ENCODE assay signal across 14 cellular contexts in the genomic region with DNA sequence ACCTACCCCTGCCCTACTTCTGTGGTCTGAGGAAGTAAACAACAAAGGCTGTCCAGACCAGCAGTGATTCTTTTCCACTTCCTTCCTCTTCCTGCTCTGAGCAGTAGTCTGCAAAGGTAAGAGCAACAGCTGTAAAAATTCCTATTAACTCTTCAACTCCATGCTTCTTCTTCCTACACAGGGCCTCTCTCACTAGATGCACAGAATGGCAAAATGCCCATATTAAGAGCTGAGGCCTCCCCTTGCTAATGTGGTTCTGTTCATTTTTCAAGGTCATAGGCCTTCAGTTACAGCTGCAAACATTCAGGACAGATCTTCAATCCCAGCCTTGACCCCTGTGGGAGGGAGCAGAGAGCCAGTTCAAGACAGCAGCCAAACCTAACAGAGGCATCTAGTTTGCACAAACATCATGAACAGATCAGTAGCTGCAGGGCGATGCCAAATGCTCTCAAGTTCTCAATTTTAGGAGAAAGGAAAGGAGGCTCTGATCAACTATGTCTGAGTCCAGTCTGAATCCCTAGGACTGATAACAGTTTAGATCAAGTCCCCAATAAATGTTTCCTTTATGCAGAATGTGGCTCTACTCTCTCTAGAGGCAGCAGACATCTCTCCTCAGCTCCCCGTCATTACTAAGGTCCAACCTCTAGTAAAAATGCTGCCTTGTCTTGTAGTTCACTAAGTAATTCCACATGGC. TPM values are rescaled to one million over a fixed set of nuclear protein-coding genes. Genes with fewer than 3 reads are reported as not detected.
DNase-seq lines count a peak whose midpoint lies in the region; ATAC-seq, FAIRE-seq and TF ChIP-seq lines count a peak whose summit lies in the region.
"Had no signal": no experiment of that assay in that cellular context is flagged by ENCODE, and none has a peak within 500 bp of the region (broad histone marks: within the 10 kb centered on the region; RNA-seq: fewer than 3 reads in every experiment).

No MANE protein-coding gene starts in this region.

- H3K79me2 ChIP-seq in astrocyte (ENCODE audit: insufficient read depth, low read length), result no peaks in the 10 kb centered on the region

- H3K36me3 ChIP-seq in astrocyte (ENCODE audit: insufficient read depth, low read length) (no peaks in the 10 kb centered on the region), muscle layer of duodenum (ENCODE audit: control insufficient read depth in 1 of 2, insufficient read depth in 2 of 2, low read length in 2 of 2) (peaks cover 12 to 22% of the 10 kb centered on the region in 2 donors), upper lobe of left lung (peaks cover 11 to 46% (median 26%) of the 10 kb centered on the region in 4 donors)

- H3K4me3 ChIP-seq in astrocyte (ENCODE audit: insufficient read depth, low read depth, low read length) (no peak overlapping the region), muscle layer of duodenum (ENCODE audit: low read depth in 1 of 2, low read length in 2 of 2) (no peak overlapping the region), upper lobe of left lung (no peak overlapping the region)

- H3K4me1 Mint-ChIP-seq in astrocyte (ENCODE audit: low read depth, unreplicated experiment), result peaks cover 10% of the 10 kb centered on the region

- H3K27ac Mint-ChIP-seq in astrocyte (ENCODE audit: unreplicated experiment), result peak overlapping the region; percentile 23
- H3K27ac Mint-ChIP-seq: activated T-cell treated with anti-CD3 and anti-CD28 coated beads, Interleukin-2, amount 50 U/mL, for 24 hours had no signal

- no peaks in the 10 kb centered on the region for H3K27me3 ChIP-seq in astrocyte (ENCODE audit: insufficient read depth, low read length)
- no peaks in the 10 kb centered on the region for H3K27me3 ChIP-seq in muscle layer of duodenum (ENCODE audit: low read depth, low read length)
- no peaks in the 10 kb centered on the region for H3K27me3 ChIP-seq in upper lobe of left lung

- H2AFZ ChIP-seq in astrocyte (ENCODE audit: low read depth, low read length), result no peak overlapping the region

- WGBS in upper lobe of left lung, 2 donors, result 69 to 80% methylated on average over 2 of the region's 2 CpGs

- no peaks in the 10 kb centered on the region for H3K27me3 Mint-ChIP-seq in astrocyte (ENCODE audit: low read depth, unreplicated experiment)
- H3K27me3 Mint-ChIP-seq: activated T-cell treated with anti-CD3 and anti-CD28 coated beads, Interleukin-2, amount 50 U/mL, for 24 hours had no signal

- no peak overlapping the region for H3K9ac ChIP-seq in astrocyte (ENCODE audit: low read length)

- H4K20me1 ChIP-seq in astrocyte (ENCODE audit: insufficient read depth, low read length), result no peaks in the 10 kb centered on the region

- no peak overlapping the region for H3K27ac ChIP-seq in astrocyte (ENCODE audit: low read depth, low read length)
- H3K27ac ChIP-seq in muscle layer of duodenum (ENCODE audit: low read length), result peak overlapping the region; percentile 24
- H3K27ac ChIP-seq in upper lobe of left lung, result peak overlapping the region in 2 of 4 donors; percentile 39 to 49

- no peak for TF ChIP-seq CTCF in astrocyte (IDR thresholded peaks at IDR 0.05; ENCODE audit: insufficient read depth, low read depth, low read length)
- TF ChIP-seq CTCF in upper lobe of left lung (IDR thresholded peaks at IDR 0.05), result no peak

- TF ChIP-seq EP300 in upper lobe of left lung (IDR thresholded peaks at IDR 0.05), result no peak

- H3K36me3 Mint-ChIP-seq in astrocyte (ENCODE audit: low read depth, unreplicated experiment), result peaks cover 2% of the 10 kb centered on the region

- H3K4me2 ChIP-seq in astrocyte (ENCODE audit: low read length), result no peak overlapping the region

- no peaks in the 10 kb centered on the region for H3K4me1 ChIP-seq in astrocyte (ENCODE audit: insufficient read depth, low read length)
- H3K4me1 ChIP-seq in muscle layer of duodenum (ENCODE audit: control insufficient read depth in 1 of 2, insufficient read depth in 2 of 2, low read length in 2 of 2), result peaks cover 14 to 34% of the 10 kb centered on the region in 2 donors
- peaks cover 10 to 33% (median 18%) of the 10 kb centered on the region in 4 donors for H3K4me1 ChIP-seq in upper lobe of left lung

- no peak for TF ChIP-seq POLR2A in upper lobe of left lung (IDR thresholded peaks at IDR 0.05)

- no peak for DNase-seq in astrocyte (ENCODE audit: low read depth)
- DNase-seq in fibroblast of the conjunctiva (ENCODE audit: low read depth), result peak; percentile 45
- no peak for DNase-seq in upper lobe of left lung
- no peak for DNase-seq in activated CD4-positive, alpha-beta T cell treated with anti-CD3 and anti-CD28 coated beads, Interleukin-2, amount 50 U/mL, for 1 hour
- DNase-seq in activated CD4-positive, alpha-beta T cell treated with anti-CD3 and anti-CD28 coated beads for 4 hours, result no peak
- no peak for DNase-seq in NCI-H510A treated with DMSO at 0.1 percent for 48 hours (lab: John Stamatoyannopoulos, UW)
- DNase-seq in NCI-H2081 treated with DMSO at 0.1 percent for 48 hours (lab: John Stamatoyannopoulos, UW), result no peak
- DNase-seq: activated CD4-positive, alpha-beta T cell treated with anti-CD3 and anti-CD28 coated beads for 1 hour; activated T-cell treated with anti-CD3 and anti-CD28 coated beads, Interleukin-2, amount 50 U/mL, for 24 hours; effector CD4-positive, alpha-beta T cell; HCEC 1CT; hypothalamus; substantia nigra had no signal

- H3K9me3 ChIP-seq in astrocyte (ENCODE audit: insufficient read depth, low read depth, low read length) (no peaks in the 10 kb centered on the region), muscle layer of duodenum (ENCODE audit: control insufficient read depth in 1 of 2, low read length in 2 of 2) (no peaks in the 10 kb centered on the region), upper lobe of left lung (no peaks in the 10 kb centered on the region)

- peak; percentile 53 to 66 for ATAC-seq in upper lobe of left lung (ENCODE audit: low FRiP score in 2 of 2)

- FAIRE-seq in astrocyte (lab: Jason Lieb, UNC), result no peak

- H3K4me3 Mint-ChIP-seq in astrocyte (ENCODE audit: unreplicated experiment), result no peak overlapping the region
- H3K4me3 Mint-ChIP-seq: activated T-cell treated with anti-CD3 and anti-CD28 coated beads, Interleukin-2, amount 50 U/mL, for 24 hours had no signal

- no peaks in the 10 kb centered on the region for H3K9me3 Mint-ChIP-seq in astrocyte (ENCODE audit: unreplicated experiment)
- H3K9me3 Mint-ChIP-seq: activated T-cell treated with anti-CD3 and anti-CD28 coated beads, Interleukin-2, amount 50 U/mL, for 24 hours had no signal

RNA-seq across cellular contexts. Expression of a gene that starts 20.9 kb away (rescaled TPM):
- total RNA-seq in astrocyte (2.2 and 3.1 TPM in 2 replicates), upper lobe of left lung (100 to 1,000 TPM in 5 of 6 donors, 10 to 100 TPM in 1; 67.4 to 154 (median 131) TPM)

Comparison
In these comparisons a context has a peak if more than half of its experiments do, and no peak if none do; other contexts are left out.
1. RNA of a gene that starts 20.9 kb away (total RNA-seq): 67.4 to 154 TPM in upper lobe of left lung; 2.2 to 3.1 TPM in astrocyte; every median in the first group is over 10 times any median in the second.